Comparison of ENCODE assay signal across 1 cellular context in genomic region chr20:8287328-8287727, GRCh38.
TF ChIP-seq lines count a peak whose summit lies in the region.

No MANE protein-coding gene starts in this region.

TF ChIP-seq in HepG2, 621 proteins besides CTCF, POLR2A, EP300 and RAD21:
- TF ChIP-seq TCF12 (IDR thresholded peaks at IDR 0.05) (no peak), TCF12 (CRISPR knock-in tag; IDR thresholded peaks at IDR 0.05) (no peak), SOX5 (CRISPR knock-in tag; IDR thresholded peaks at IDR 0.05; ENCODE audit: borderline replicate concordance) (no peak)
TF ChIP-seq in HepG2: peak in this region for 0.
